1 cellular context compared by ENCODE assay signal in genomic region chr9:89384783-89385182, GRCh38.
TF ChIP-seq lines count a peak whose summit lies in the region.

No MANE protein-coding gene starts in this region.

TF ChIP-seq in GM23338, 12 proteins besides CTCF, POLR2A, EP300 and RAD21 (continued from another document):
- TF ChIP-seq ZNF462 (CRISPR knock-in tag; IDR thresholded peaks at IDR 0.05) = no peak
- TF ChIP-seq REST (IDR thresholded peaks at IDR 0.05; ENCODE audit: unreplicated experiment) = no peak
- TF ChIP-seq CREB1 (CRISPR knock-in tag; IDR thresholded peaks at IDR 0.05; ENCODE audit: low read depth) = no peak
- TF ChIP-seq JUNB (IDR thresholded peaks at IDR 0.05; ENCODE audit: unreplicated experiment) = no peak
- TF ChIP-seq ZNF114 (CRISPR knock-in tag; IDR thresholded peaks at IDR 0.05) = no peak
- TF ChIP-seq STAT1 (IDR thresholded peaks at IDR 0.05; ENCODE audit: unreplicated experiment) = no peak
- no peak for TF ChIP-seq NANOG (IDR thresholded peaks at IDR 0.05; ENCODE audit: borderline replicate concordance)
- TF ChIP-seq EZH2 (IDR thresholded peaks at IDR 0.05; ENCODE audit: low read depth, unreplicated experiment) = no peak
- TF ChIP-seq POLR2AphosphoS5 (IDR thresholded peaks at IDR 0.05; ENCODE audit: low read depth) = no peak
